15 cellular contexts compared by ENCODE assay signal in the genomic region with DNA sequence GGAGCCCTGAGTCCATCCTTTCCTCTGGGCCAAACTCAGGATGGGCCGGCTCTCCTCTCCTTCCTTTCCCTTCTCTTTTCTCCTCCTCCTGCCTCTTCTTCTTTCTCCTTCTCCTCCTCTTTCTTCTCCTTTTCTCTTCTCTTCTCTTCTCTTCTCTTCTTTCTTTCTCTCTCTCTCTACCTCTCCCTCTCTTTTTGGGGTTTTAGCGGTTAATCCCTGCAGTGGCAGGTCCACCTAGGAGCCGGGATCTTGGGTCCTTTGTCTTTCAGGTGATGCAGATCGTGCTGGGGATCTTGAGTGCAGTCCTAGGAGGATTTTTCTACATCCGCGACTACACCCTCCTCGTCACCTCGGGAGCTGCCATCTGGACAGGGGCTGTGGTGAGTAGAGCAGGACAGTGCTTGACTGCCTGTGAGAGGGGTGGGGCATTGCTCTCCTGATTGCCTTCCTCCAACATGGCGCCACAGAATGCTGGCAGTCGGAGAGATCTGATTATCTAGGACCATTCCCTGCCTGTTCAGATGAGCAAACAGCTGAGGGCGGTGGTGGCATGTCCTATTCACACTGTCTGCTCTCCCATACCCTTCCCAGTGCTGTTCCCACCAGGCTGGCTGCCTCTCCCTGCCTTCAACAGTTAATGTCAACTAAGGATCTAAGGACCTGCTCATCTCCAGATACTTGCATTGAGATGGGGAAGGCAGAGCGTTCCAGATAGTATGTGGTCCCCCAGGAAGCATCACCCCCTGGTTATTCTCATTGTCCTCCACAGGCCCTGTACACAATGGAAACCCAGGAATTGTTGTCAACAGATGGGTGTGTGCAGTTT. TPM values are rescaled to one million over a fixed set of nuclear protein-coding genes. Genes with fewer than 3 reads are reported as not detected.
DNase-seq lines count a peak whose midpoint lies in the region; ATAC-seq and TF ChIP-seq lines count a peak whose summit lies in the region.
"Had no signal": no experiment of that assay in that cellular context is flagged by ENCODE, and none has a peak within 500 bp of the region (broad histone marks: within the 10 kb centered on the region; RNA-seq: fewer than 3 reads in every experiment).

No MANE protein-coding gene starts in this region.

- DNase-seq in CD4-positive, alpha-beta T cell: no peak
- DNase-seq in NCI-H345 (lab: John Stamatoyannopoulos, UW) (peak; percentile 79), nephron progenitor cell (no peak), dermis blood vessel endothelial cell (no peak), HuH-7.5 (ENCODE audit: low spot score) (no peak)
- no peak for DNase-seq in effector memory CD8-positive, alpha-beta T cell
- DNase-seq in activated CD4-positive, alpha-beta T cell treated with anti-CD3 and anti-CD28 coated beads for 4 hours: no peak
- DNase-seq in activated CD8-positive, alpha-beta T cell treated with anti-CD3 and anti-CD28 coated beads, Interleukin-2, amount 10 ng/mL, durations not matched to agents 7 days and 5 days: no peak
- DNase-seq: activated T-cell treated with anti-CD3 and anti-CD28 coated beads, Interleukin-2, amount 50 U/mL, for 48 hours; SIG-M5 had no signal

- no peaks in the 10 kb centered on the region for H3K36me3 Mint-ChIP-seq in CD4-positive, alpha-beta T cell (ENCODE audit: low read depth)
- no peaks in the 10 kb centered on the region for H3K36me3 Mint-ChIP-seq in effector memory CD8-positive, alpha-beta T cell (ENCODE audit: insufficient read depth)
- peaks cover 12% of the 10 kb centered on the region for H3K36me3 Mint-ChIP-seq in nephron progenitor cell (ENCODE audit: low read depth)
- no peaks in the 10 kb centered on the region for H3K36me3 Mint-ChIP-seq in activated CD8-positive, alpha-beta T cell treated with anti-CD3 and anti-CD28 coated beads, Interleukin-2, amount 10 ng/mL, durations not matched to agents 7 days and 5 days (ENCODE audit: low read depth)

- CTCF ChIA-PET in CD4-positive, alpha-beta T cell (lab: Charles Lee): no interaction called here
- CTCF ChIA-PET in activated CD8-positive, alpha-beta T cell treated with anti-CD3 and anti-CD28 coated beads, Interleukin-2, amount 10 ng/mL, durations not matched to agents 7 days and 5 days (lab: Charles Lee): interaction anchor here (1.3 kb wide), 1 partner anchor 23 kb away, joined by 3 read pairs; no protein-coding TSS in a partner anchor

- no peak overlapping the region for H3K27ac Mint-ChIP-seq in CD4-positive, alpha-beta T cell
- H3K27ac Mint-ChIP-seq in effector memory CD8-positive, alpha-beta T cell: no peak overlapping the region
- H3K27ac Mint-ChIP-seq in nephron progenitor cell: no peak overlapping the region
- no peak overlapping the region for H3K27ac Mint-ChIP-seq in activated CD8-positive, alpha-beta T cell treated with anti-CD3 and anti-CD28 coated beads, Interleukin-2, amount 10 ng/mL, durations not matched to agents 7 days and 5 days

- H3K27ac ChIP-seq in CD4-positive, alpha-beta T cell (ENCODE audit: low read depth, low read length): no peak overlapping the region
- H3K27ac ChIP-seq: BLaER1 treated with 17β-estradiol and CSF1 and Interleukin-3, amounts not matched to agents 10 nM and 100 nM; epithelial cell of prostate; HL-60; VCaP had no signal

- peaks cover 82% of the 10 kb centered on the region for H3K27me3 Mint-ChIP-seq in CD4-positive, alpha-beta T cell
- H3K27me3 Mint-ChIP-seq in effector memory CD8-positive, alpha-beta T cell: peaks cover 52 to 74% of the 10 kb centered on the region in 2 donors
- H3K27me3 Mint-ChIP-seq in nephron progenitor cell (ENCODE audit: low read depth, poor library complexity): peaks cover 77% of the 10 kb centered on the region
- H3K27me3 Mint-ChIP-seq in activated CD8-positive, alpha-beta T cell treated with anti-CD3 and anti-CD28 coated beads, Interleukin-2, amount 10 ng/mL, durations not matched to agents 7 days and 5 days (ENCODE audit: low read depth): peaks cover 46% of the 10 kb centered on the region

- peaks cover 9% of the 10 kb centered on the region for H3K9me3 Mint-ChIP-seq in CD4-positive, alpha-beta T cell
- H3K9me3 Mint-ChIP-seq in effector memory CD8-positive, alpha-beta T cell: no peaks in the 10 kb centered on the region
- H3K9me3 Mint-ChIP-seq in nephron progenitor cell: peaks cover 28% of the 10 kb centered on the region
- H3K9me3 Mint-ChIP-seq in activated CD8-positive, alpha-beta T cell treated with anti-CD3 and anti-CD28 coated beads, Interleukin-2, amount 10 ng/mL, durations not matched to agents 7 days and 5 days (ENCODE audit: insufficient read depth): no peaks in the 10 kb centered on the region

- peaks cover 18% of the 10 kb centered on the region for H3K4me1 Mint-ChIP-seq in CD4-positive, alpha-beta T cell (ENCODE audit: low read depth)
- H3K4me1 Mint-ChIP-seq in effector memory CD8-positive, alpha-beta T cell (ENCODE audit: low read depth in 2 of 2): peaks cover 4% of the 10 kb centered on the region in 2 donors
- H3K4me1 Mint-ChIP-seq in nephron progenitor cell: peaks cover 12% of the 10 kb centered on the region
- H3K4me1 Mint-ChIP-seq in activated CD8-positive, alpha-beta T cell treated with anti-CD3 and anti-CD28 coated beads, Interleukin-2, amount 10 ng/mL, durations not matched to agents 7 days and 5 days (ENCODE audit: low read depth): peaks cover 8% of the 10 kb centered on the region

- intact Hi-C loops in CD4-positive, alpha-beta T cell (cut with DNase I, micrococcal nuclease): no loop called here

- TF ChIP-seq CTCF in CD4-positive, alpha-beta T cell (IDR thresholded peaks at IDR 0.05): no peak
- TF ChIP-seq CTCF in nephron progenitor cell (IDR thresholded peaks at IDR 0.05): no peak

- POLR2A ChIA-PET in CD4-positive, alpha-beta T cell (lab: Charles Lee): no interaction called here
- POLR2A ChIA-PET in activated CD8-positive, alpha-beta T cell treated with anti-CD3 and anti-CD28 coated beads, Interleukin-2, amount 10 ng/mL, durations not matched to agents 7 days and 5 days (lab: Charles Lee): no interaction called here

- no peak for ATAC-seq in CD4-positive, alpha-beta T cell (ENCODE audit: poor library complexity)
- no peak for ATAC-seq in effector memory CD8-positive, alpha-beta T cell (replicated peaks)
- no peak for ATAC-seq in activated CD8-positive, alpha-beta T cell treated with anti-CD3 and anti-CD28 coated beads, Interleukin-2, amount 10 ng/mL, durations not matched to agents 7 days and 5 days

- peaks cover 57% of the 10 kb centered on the region for H3K27me3 ChIP-seq in CD4-positive, alpha-beta T cell (ENCODE audit: control insufficient read depth, insufficient read depth, low read length)
- H3K27me3 ChIP-seq: BLaER1 treated with 17β-estradiol and CSF1 and Interleukin-3, amounts not matched to agents 10 nM and 100 nM had no signal

- peak overlapping the region; percentile 62 for H3K4me3 Mint-ChIP-seq in CD4-positive, alpha-beta T cell
- peak overlapping the region; percentile 38 to 77 for H3K4me3 Mint-ChIP-seq in effector memory CD8-positive, alpha-beta T cell
- peak overlapping the region; percentile 63 for H3K4me3 Mint-ChIP-seq in nephron progenitor cell
- H3K4me3 Mint-ChIP-seq in activated CD8-positive, alpha-beta T cell treated with anti-CD3 and anti-CD28 coated beads, Interleukin-2, amount 10 ng/mL, durations not matched to agents 7 days and 5 days: no peak overlapping the region

- peaks cover 13% of the 10 kb centered on the region for H3K9me3 ChIP-seq in CD4-positive, alpha-beta T cell (ENCODE audit: control insufficient read depth, low read length)

RNA-seq across cellular contexts. Expression of a gene that starts 1.6 kb away (rescaled TPM):
- not detected for total RNA-seq in CD4-positive, alpha-beta T cell
- not detected for total RNA-seq in activated CD8-positive, alpha-beta T cell treated with anti-CD3 and anti-CD28 coated beads, Interleukin-2, amount 10 ng/mL, durations not matched to agents 7 days and 5 days
- total RNA-seq in dermis blood vessel endothelial cell: not detected in 2 replicates

RNA-seq across cellular contexts. Expression of a gene that starts 2.0 kb away (rescaled TPM):
- not detected for total RNA-seq in CD4-positive, alpha-beta T cell
- not detected for total RNA-seq in activated CD8-positive, alpha-beta T cell treated with anti-CD3 and anti-CD28 coated beads, Interleukin-2, amount 10 ng/mL, durations not matched to agents 7 days and 5 days
- total RNA-seq in dermis blood vessel endothelial cell: not detected in 2 replicates
- total RNA-seq: NCI-H460 had no signal

RNA-seq across cellular contexts. Expression of a gene that starts 50.2 kb away (rescaled TPM):
- total RNA-seq in CD4-positive, alpha-beta T cell: not detected
- total RNA-seq in activated CD8-positive, alpha-beta T cell treated with anti-CD3 and anti-CD28 coated beads, Interleukin-2, amount 10 ng/mL, durations not matched to agents 7 days and 5 days: not detected
- not detected in 2 replicates for total RNA-seq in dermis blood vessel endothelial cell
- total RNA-seq: NCI-H460 had no signal
